Comparison of ENCODE assay signal across 19 cellular contexts in genomic region chr17:79680381-79680780, GRCh38. TPM values are rescaled to one million over a fixed set of nuclear protein-coding genes. Genes with fewer than 3 reads are reported as not detected.
DNase-seq lines count a peak whose midpoint lies in the region; ATAC-seq and TF ChIP-seq lines count a peak whose summit lies in the region.
"Had no signal": no experiment of that assay in that cellular context is flagged by ENCODE, and none has a peak within 500 bp of the region (broad histone marks: within the 10 kb centered on the region; RNA-seq: fewer than 3 reads in every experiment).

No MANE protein-coding gene starts in this region.

- no peaks in the 10 kb centered on the region for H3K36me3 ChIP-seq in neuronal stem cell (replicated peaks in 1 of 2; ENCODE audit: control insufficient read depth in 2 of 2, insufficient read depth in 2 of 2, low read length in 2 of 2)
- no peaks in the 10 kb centered on the region for H3K36me3 ChIP-seq in mucosa of descending colon (ENCODE audit: low read depth)
- H3K36me3 ChIP-seq: BE2C; BLaER1 treated with 17β-estradiol and CSF1 and Interleukin-3, amounts not matched to agents 10 nM and 100 nM had no signal

- TF ChIP-seq CTCF in glutamatergic neuron (IDR thresholded peaks at IDR 0.05; ENCODE audit: partially characterized antibody, unreplicated experiment) (no peak), mucosa of descending colon (IDR thresholded peaks at IDR 0.05) (no peak)

- no peaks in the 10 kb centered on the region for H3K36me3 Mint-ChIP-seq in glutamatergic neuron (ENCODE audit: unreplicated experiment)
- H3K36me3 Mint-ChIP-seq: CD14-positive monocyte; CD8-positive, alpha-beta memory T cell had no signal

- WGBS in neuronal stem cell (ENCODE audit: extremely low coverage in 2 of 2, insufficient read length in 2 of 2, insufficient replicate concordance in 1 of 2), 2 donors = no CpG with 5 or more reads among the region's 3 CpGs

- H3K9ac ChIP-seq in neuronal stem cell (ENCODE audit: low read depth, low read length, poor library complexity) = no peak overlapping the region
- H3K9ac ChIP-seq: BLaER1 treated with 17β-estradiol and CSF1 and Interleukin-3, amounts not matched to agents 10 nM and 100 nM had no signal

- H3K27ac Mint-ChIP-seq in glutamatergic neuron (ENCODE audit: unreplicated experiment) = peak overlapping the region; percentile 48
- H3K27ac Mint-ChIP-seq: CD4-positive, alpha-beta T cell; CD8-positive, alpha-beta memory T cell; GM23338 had no signal

- no peak overlapping the region for H4K8ac ChIP-seq in neuronal stem cell (ENCODE audit: low read depth, low read length)

- no peak overlapping the region for H2BK15ac ChIP-seq in neuronal stem cell (ENCODE audit: low read length)

- H3K4me3 ChIP-seq in neuronal stem cell (ENCODE audit: low read length in 2 of 2) = no peak overlapping the region
- H3K4me3 ChIP-seq in mucosa of descending colon = no peak overlapping the region
- H3K4me3 ChIP-seq: BLaER1 treated with 17β-estradiol and CSF1 and Interleukin-3, amounts not matched to agents 10 nM and 100 nM; GM23338 had no signal

- peaks cover 0 to 34% (median 0%) of the 10 kb centered on the region in 3 experiments for H3K27me3 ChIP-seq in neuronal stem cell (ENCODE audit: control insufficient read depth in 3 of 3, insufficient read depth in 3 of 3, low read depth in 1 of 3, low read length in 3 of 3)
- H3K27me3 ChIP-seq: BE2C; BLaER1 treated with 17β-estradiol and CSF1 and Interleukin-3, amounts not matched to agents 10 nM and 100 nM had no signal

- H2BK120ac ChIP-seq in neuronal stem cell (ENCODE audit: low read depth, low read length) = no peak overlapping the region

- peak overlapping the region; percentile 40 for H3K14ac ChIP-seq in neuronal stem cell (ENCODE audit: low read length)

- H3K4ac ChIP-seq in neuronal stem cell (ENCODE audit: low read length) = no peak overlapping the region

- ATAC-seq in mucosa of descending colon (no peak), GM21423 (IDR thresholded peaks at IDR 0.05; ENCODE audit: unreplicated experiment) (no peak), GM19351 (IDR thresholded peaks at IDR 0.05; ENCODE audit: unreplicated experiment) (no peak)

- no peak overlapping the region for H3K4me3 Mint-ChIP-seq in glutamatergic neuron (ENCODE audit: unreplicated experiment)
- H3K4me3 Mint-ChIP-seq: CD14-positive monocyte; CD4-positive, alpha-beta T cell; CD8-positive, alpha-beta memory T cell; GM23338 had no signal

- H2BK12ac ChIP-seq in neuronal stem cell (ENCODE audit: low read length) = no peak overlapping the region

- DNase-seq in DMS 273 (lab: John Stamatoyannopoulos, UW; ENCODE audit: unreplicated experiment) (peak; percentile 52), DMS 273 treated with DMSO at 0.1 percent for 48 hours (lab: John Stamatoyannopoulos, UW) (no peak), glutamatergic neuron (no peak), neuronal stem cell (ENCODE audit: low spot score) (no peak), mucosa of descending colon (no peak)
- DNase-seq: AML-193; BE2C; CD4-positive, alpha-beta T cell; CD8-positive, alpha-beta memory T cell; DMS153; DND-41; HCEC 1CT had no signal

- H3K27ac ChIP-seq in neuronal stem cell (replicated peaks; ENCODE audit: low read length) = no peak overlapping the region
- H3K27ac ChIP-seq: 22Rv1; BLaER1 treated with 17β-estradiol and CSF1 and Interleukin-3, amounts not matched to agents 10 nM and 100 nM had no signal

- peaks cover 21% of the 10 kb centered on the region for H3K27me3 Mint-ChIP-seq in glutamatergic neuron (ENCODE audit: unreplicated experiment)

- H3K4me1 Mint-ChIP-seq in glutamatergic neuron (ENCODE audit: low read depth, unreplicated experiment) = peaks cover 42% of the 10 kb centered on the region
- H3K4me1 Mint-ChIP-seq: CD14-positive monocyte; CD8-positive, alpha-beta memory T cell had no signal

- no peak overlapping the region for H4K91ac ChIP-seq in neuronal stem cell (ENCODE audit: low read depth, low read length, poor library complexity)

- H3K79me1 ChIP-seq in neuronal stem cell (ENCODE audit: low read depth, low read length) = no peaks in the 10 kb centered on the region

- H3K9me3 Mint-ChIP-seq in glutamatergic neuron (ENCODE audit: unreplicated experiment) = peaks cover 23% of the 10 kb centered on the region
- H3K9me3 Mint-ChIP-seq: CD4-positive, alpha-beta T cell; GM23338 had no signal

- no peak overlapping the region for H2AK5ac ChIP-seq in neuronal stem cell (ENCODE audit: low read depth, low read length)

- H2AFZ ChIP-seq in neuronal stem cell (ENCODE audit: low read length) = no peak overlapping the region
- H2AFZ ChIP-seq: GM23338 had no signal

- H3K9me3 ChIP-seq in neuronal stem cell (replicated peaks in 1 of 2; ENCODE audit: control insufficient read depth in 2 of 2, insufficient read depth in 1 of 2, low read depth in 1 of 2, low read length in 2 of 2) = no peaks in the 10 kb centered on the region
- H3K9me3 ChIP-seq in mucosa of descending colon = no peaks in the 10 kb centered on the region
- H3K9me3 ChIP-seq: BE2C; BLaER1 treated with 17β-estradiol and CSF1 and Interleukin-3, amounts not matched to agents 10 nM and 100 nM had no signal

- no peak overlapping the region for H3K4me2 ChIP-seq in neuronal stem cell (ENCODE audit: insufficient read depth, low read length, poor library complexity, severe bottlenecking)
- H3K4me2 ChIP-seq: GM23338 had no signal

- H3K23ac ChIP-seq in neuronal stem cell (ENCODE audit: low read depth, low read length, poor library complexity) = no peak overlapping the region

- H3K18ac ChIP-seq in neuronal stem cell (ENCODE audit: low read length) = no peak overlapping the region

- H3K4me1 ChIP-seq in neuronal stem cell (ENCODE audit: control insufficient read depth in 2 of 2, insufficient read depth in 1 of 2, low read depth in 1 of 2, low read length in 2 of 2) (peaks cover 0 to 2% of the 10 kb centered on the region in 2 donors), mucosa of descending colon (ENCODE audit: low read depth) (no peaks in the 10 kb centered on the region)
- H3K4me1 ChIP-seq: BE2C had no signal

- intact Hi-C loops in mucosa of descending colon (cut with DNase I, micrococcal nuclease) = no loop called here

- H2BK5ac ChIP-seq in neuronal stem cell (ENCODE audit: low read length) = no peak overlapping the region

RNA-seq across cellular contexts. Expression of gene ENPP7, which starts 50.4 kb away (rescaled TPM):
- total RNA-seq in glutamatergic neuron (ENCODE audit: unreplicated experiment) (not detected), mucosa of descending colon (not detected)
- not detected for polyA plus RNA-seq in neuronal stem cell (2013, experiment 1 of 2)
- not detected for polyA plus RNA-seq in neuronal stem cell (2013, experiment 2 of 2)
- total RNA-seq: CD4-positive, alpha-beta T cell; GM23338 had no signal
- polyA plus RNA-seq: AG04450, CD14-positive monocyte, GM23338 had no signal
